ENCODE assay signal across 1 cellular context in genomic region chrX:22033818-22034217, GRCh38.
TF ChIP-seq lines count a peak whose summit lies in the region.

No MANE protein-coding gene starts in this region.

TF ChIP-seq in HEK293, 187 proteins besides CTCF, POLR2A, EP300 and RAD21 (continued from another document):
- TF ChIP-seq PRDM6 (tag by site-specific recombination; IDR thresholded peaks at IDR 0.05) (peak; percentile 41; the same call in 1 of the 2 replicates), ZSCAN16 (tag by site-specific recombination; IDR thresholded peaks at IDR 0.05) (no peak), GLIS1 (tag by site-specific recombination; IDR thresholded peaks at IDR 0.05) (peak; percentile 26; the same call in 1 of the 2 replicates)
TF ChIP-seq in HEK293: peak in this region for 4.
